8 cellular contexts compared by ENCODE assay signal in genomic region chr18:811192-812122, GRCh38. TPM values are rescaled to one million over a fixed set of nuclear protein-coding genes. Genes with fewer than 3 reads are reported as not detected.
DNase-seq lines count a peak whose midpoint lies in the region; ATAC-seq and TF ChIP-seq lines count a peak whose summit lies in the region.

No MANE protein-coding gene starts in this region.

- peak; percentile 26 for DNase-seq in stimulated activated CD4-positive, alpha-beta T cell treated with anti-CD3 and anti-CD28 coated beads, Interleukin-15, amount 100 ng/mL, for 24 hours
- no peak for DNase-seq in stimulated activated CD4-positive, alpha-beta T cell treated with anti-CD3 and anti-CD28 coated beads, Interleukin-1b, Interleukin-23, amount 100 ng/mL, for 48 hours
- DNase-seq in Peyer's patch (no peak), medulla oblongata (ENCODE audit: extremely low spot score) (peak; percentile 22), transverse colon (peak; percentile 56), NCI-H2171 treated with DMSO at 0.1 percent for 48 hours (lab: John Stamatoyannopoulos, UW) (no peak)

- intact Hi-C loops in transverse colon (cut with DNase I; ENCODE audit: low total_unique reads): no loop called here

- peak; percentile 38 for ATAC-seq in HG02840 (IDR thresholded peaks at IDR 0.05; ENCODE audit: low FRiP score, unreplicated experiment)

- peaks cover 0 to 26% (median 2%) of the 10 kb centered on the region in 4 donors for H3K4me1 ChIP-seq in Peyer's patch
- peaks cover 10 to 25% of the 10 kb centered on the region in 2 donors for H3K4me1 ChIP-seq in duodenal mucosa (ENCODE audit: control insufficient read depth in 1 of 2, insufficient read depth in 2 of 2, low read length in 2 of 2)
- peaks cover 4 to 49% (median 11%) of the 10 kb centered on the region in 4 donors for H3K4me1 ChIP-seq in transverse colon

- H3K27me3 ChIP-seq in Peyer's patch (no peaks in the 10 kb centered on the region), duodenal mucosa (ENCODE audit: control insufficient read depth in 1 of 2, insufficient read depth in 2 of 2, low read length in 2 of 2) (no peaks in the 10 kb centered on the region), transverse colon (no peaks in the 10 kb centered on the region)

- H3K9ac ChIP-seq in duodenal mucosa (ENCODE audit: low read depth in 1 of 2, low read length in 2 of 2): peak overlapping the region; percentile 77 to 81

- H3K9me3 ChIP-seq in Peyer's patch (peaks cover 0 to 4% (median 0%) of the 10 kb centered on the region in 4 donors), duodenal mucosa (ENCODE audit: control insufficient read depth in 1 of 2, low read length in 2 of 2) (no peaks in the 10 kb centered on the region), transverse colon (no peaks in the 10 kb centered on the region)

- H3K36me3 ChIP-seq in Peyer's patch (no peaks in the 10 kb centered on the region), duodenal mucosa (ENCODE audit: control insufficient read depth in 1 of 2, insufficient read depth in 2 of 2, low read length in 2 of 2) (no peaks in the 10 kb centered on the region), transverse colon (no peaks in the 10 kb centered on the region)

- H3K27ac ChIP-seq in Peyer's patch: peak overlapping the region; percentile 78 to 94 (median 94)
- peak overlapping the region; percentile 90 for H3K27ac ChIP-seq in duodenal mucosa (ENCODE audit: low read depth, low read length)
- peak overlapping the region; percentile 93 to 99 (median 96) for H3K27ac ChIP-seq in transverse colon

- TF ChIP-seq POLR2A in Peyer's patch (IDR thresholded peaks at IDR 0.05): no peak
- no peak for TF ChIP-seq POLR2A in transverse colon (IDR thresholded peaks at IDR 0.05)

- TF ChIP-seq CTCF in Peyer's patch (IDR thresholded peaks at IDR 0.05): no peak
- TF ChIP-seq CTCF in transverse colon (IDR thresholded peaks at IDR 0.05): no peak

- H3K4me3 ChIP-seq in Peyer's patch: peak overlapping the region; percentile 55 to 85 (median 70)
- H3K4me3 ChIP-seq in duodenal mucosa (ENCODE audit: low read depth in 1 of 2, low read length in 2 of 2): peak overlapping the region; percentile 61 to 88
- peak overlapping the region; percentile 82 to 98 (median 93) for H3K4me3 ChIP-seq in transverse colon

- in situ Hi-C loops in transverse colon (cut with MboI; ENCODE audit: low pct_ligation_motif_present in 1 of 4, low pct_unique_long_range_greater_than_20kb in 1 of 4, low sequenced_read_pairs in 3 of 4): no loop called here

- no peak for TF ChIP-seq EP300 in transverse colon (IDR thresholded peaks at IDR 0.05; ENCODE audit: low read depth)

- 1% methylated on average over 8 to 41 of the region's 58 CpGs for WGBS in transverse colon (ENCODE audit: low coverage in 1 of 2), 2 donors

RNA-seq across cellular contexts. Expression of gene YES1, which starts 0.6 kb away (rescaled TPM):
- 100 to 1,000 TPM in 1 of 4 donors, 10 to 100 TPM in 3; 46.2 to 119 (median 83.0) TPM for total RNA-seq in Peyer's patch
- total RNA-seq in transverse colon: 100 to 1,000 TPM in 2 of 4 donors, 10 to 100 TPM in 2; 49.4 to 128 (median 96.0) TPM

Comparison
In these comparisons a context has a peak if more than half of its experiments do, and no peak if none do; other contexts are left out.
1. DNase-seq: peak in stimulated activated CD4-positive, alpha-beta T cell treated with anti-CD3 and anti-CD28 coated beads, Interleukin-15, amount 100 ng/mL, for 24 hours (single experiment), medulla oblongata (single experiment) and transverse colon (single experiment); none in stimulated activated CD4-positive, alpha-beta T cell treated with anti-CD3 and anti-CD28 coated beads, Interleukin-1b, Interleukin-23, amount 100 ng/mL, for 48 hours (single experiment), Peyer's patch (0 of 3) and NCI-H2171 treated with DMSO at 0.1 percent for 48 hours (single experiment).
2. Peak in every context shown above with its lines, with median percentiles within 50 percentile points of each other: H3K27ac ChIP-seq and H3K4me3 ChIP-seq.